Comparison of ENCODE assay signal across 2 cellular contexts in genomic region chr6:125014157-125014957, GRCh38.
TF ChIP-seq lines count a peak whose summit lies in the region.

No MANE protein-coding gene starts in this region.

TF ChIP-seq in Ishikawa, 13 proteins besides CTCF, POLR2A, EP300 and RAD21 (continued from another document):
- TF ChIP-seq, protein P1, sequence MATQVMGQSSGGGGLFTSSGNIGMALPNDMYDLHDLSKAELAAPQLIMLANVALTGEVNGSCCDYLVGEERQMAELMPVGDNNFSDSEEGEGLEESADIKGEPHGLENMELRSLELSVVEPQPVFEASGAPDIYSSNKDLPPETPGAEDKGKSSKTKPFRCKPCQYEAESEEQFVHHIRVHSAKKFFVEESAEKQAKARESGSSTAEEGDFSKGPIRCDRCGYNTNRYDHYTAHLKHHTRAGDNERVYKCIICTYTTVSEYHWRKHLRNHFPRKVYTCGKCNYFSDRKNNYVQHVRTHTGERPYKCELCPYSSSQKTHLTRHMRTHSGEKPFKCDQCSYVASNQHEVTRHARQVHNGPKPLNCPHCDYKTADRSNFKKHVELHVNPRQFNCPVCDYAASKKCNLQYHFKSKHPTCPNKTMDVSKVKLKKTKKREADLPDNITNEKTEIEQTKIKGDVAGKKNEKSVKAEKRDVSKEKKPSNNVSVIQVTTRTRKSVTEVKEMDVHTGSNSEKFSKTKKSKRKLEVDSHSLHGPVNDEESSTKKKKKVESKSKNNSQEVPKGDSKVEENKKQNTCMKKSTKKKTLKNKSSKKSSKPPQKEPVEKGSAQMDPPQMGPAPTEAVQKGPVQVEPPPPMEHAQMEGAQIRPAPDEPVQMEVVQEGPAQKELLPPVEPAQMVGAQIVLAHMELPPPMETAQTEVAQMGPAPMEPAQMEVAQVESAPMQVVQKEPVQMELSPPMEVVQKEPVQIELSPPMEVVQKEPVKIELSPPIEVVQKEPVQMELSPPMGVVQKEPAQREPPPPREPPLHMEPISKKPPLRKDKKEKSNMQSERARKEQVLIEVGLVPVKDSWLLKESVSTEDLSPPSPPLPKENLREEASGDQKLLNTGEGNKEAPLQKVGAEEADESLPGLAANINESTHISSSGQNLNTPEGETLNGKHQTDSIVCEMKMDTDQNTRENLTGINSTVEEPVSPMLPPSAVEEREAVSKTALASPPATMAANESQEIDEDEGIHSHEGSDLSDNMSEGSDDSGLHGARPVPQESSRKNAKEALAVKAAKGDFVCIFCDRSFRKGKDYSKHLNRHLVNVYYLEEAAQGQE (IDR thresholded peaks at IDR 0.05; ENCODE audit: low read depth), result no peak
- TF ChIP-seq TCF12 (IDR thresholded peaks at IDR 0.05; ENCODE audit: low read depth) (no peak), MAX (IDR thresholded peaks at IDR 0.05) (no peak)

TF ChIP-seq in K562, 482 proteins besides CTCF, POLR2A, EP300 and RAD21 (continued from another document and continues in another):
- TF ChIP-seq NFRKB (IDR thresholded peaks at IDR 0.05; ENCODE audit: low read depth), result peak; percentile 49; the same call in 1 of the 2 replicates
- 0 out of 2 replicates have a peak, but pooled peaks have one; percentile 73 for TF ChIP-seq NFXL1 (CRISPR knock-in tag; IDR thresholded peaks at IDR 0.05)
- TF ChIP-seq, protein P2, sequence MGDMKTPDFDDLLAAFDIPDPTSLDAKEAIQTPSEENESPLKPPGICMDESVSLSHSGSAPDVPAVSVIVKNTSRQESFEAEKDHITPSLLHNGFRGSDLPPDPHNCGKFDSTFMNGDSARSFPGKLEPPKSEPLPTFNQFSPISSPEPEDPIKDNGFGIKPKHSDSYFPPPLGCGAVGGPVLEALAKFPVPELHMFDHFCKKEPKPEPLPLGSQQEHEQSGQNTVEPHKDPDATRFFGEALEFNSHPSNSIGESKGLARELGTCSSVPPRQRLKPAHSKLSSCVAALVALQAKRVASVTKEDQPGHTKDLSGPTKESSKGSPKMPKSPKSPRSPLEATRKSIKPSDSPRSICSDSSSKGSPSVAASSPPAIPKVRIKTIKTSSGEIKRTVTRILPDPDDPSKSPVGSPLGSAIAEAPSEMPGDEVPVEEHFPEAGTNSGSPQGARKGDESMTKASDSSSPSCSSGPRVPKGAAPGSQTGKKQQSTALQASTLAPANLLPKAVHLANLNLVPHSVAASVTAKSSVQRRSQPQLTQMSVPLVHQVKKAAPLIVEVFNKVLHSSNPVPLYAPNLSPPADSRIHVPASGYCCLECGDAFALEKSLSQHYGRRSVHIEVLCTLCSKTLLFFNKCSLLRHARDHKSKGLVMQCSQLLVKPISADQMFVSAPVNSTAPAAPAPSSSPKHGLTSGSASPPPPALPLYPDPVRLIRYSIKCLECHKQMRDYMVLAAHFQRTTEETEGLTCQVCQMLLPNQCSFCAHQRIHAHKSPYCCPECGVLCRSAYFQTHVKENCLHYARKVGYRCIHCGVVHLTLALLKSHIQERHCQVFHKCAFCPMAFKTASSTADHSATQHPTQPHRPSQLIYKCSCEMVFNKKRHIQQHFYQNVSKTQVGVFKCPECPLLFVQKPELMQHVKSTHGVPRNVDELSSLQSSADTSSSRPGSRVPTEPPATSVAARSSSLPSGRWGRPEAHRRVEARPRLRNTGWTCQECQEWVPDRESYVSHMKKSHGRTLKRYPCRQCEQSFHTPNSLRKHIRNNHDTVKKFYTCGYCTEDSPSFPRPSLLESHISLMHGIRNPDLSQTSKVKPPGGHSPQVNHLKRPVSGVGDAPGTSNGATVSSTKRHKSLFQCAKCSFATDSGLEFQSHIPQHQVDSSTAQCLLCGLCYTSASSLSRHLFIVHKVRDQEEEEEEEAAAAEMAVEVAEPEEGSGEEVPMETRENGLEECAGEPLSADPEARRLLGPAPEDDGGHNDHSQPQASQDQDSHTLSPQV (IDR thresholded peaks at IDR 0.05), result peak; percentile 84
- no peak for TF ChIP-seq TCF15 (CRISPR knock-in tag; IDR thresholded peaks at IDR 0.05)
- TF ChIP-seq TFAM (CRISPR knock-in tag; conservative IDR thresholded peaks at IDR 0.05), result no peak
- peak; percentile 97 for TF ChIP-seq CEBPB (tag; IDR thresholded peaks at IDR 0.05)
- TF ChIP-seq SMAD4 (CRISPR knock-in tag; conservative IDR thresholded peaks at IDR 0.05), result 0 out of 2 replicates have a peak, but pooled peaks have one; percentile 53
- peak; percentile 58; the same call in 1 of the 2 replicates for TF ChIP-seq ARID1B (IDR thresholded peaks at IDR 0.05)
- no peak for TF ChIP-seq ZNF695 (CRISPR knock-in tag; IDR thresholded peaks at IDR 0.05)
- TF ChIP-seq DMBX1 (CRISPR knock-in tag; IDR thresholded peaks at IDR 0.05; ENCODE audit: borderline replicate concordance), result peak; percentile 56; the same call in 1 of the 2 replicates
- peak; percentile 44 for TF ChIP-seq MEIS2 (IDR thresholded peaks at IDR 0.05; ENCODE audit: partially characterized antibody)
- no peak; a peak in 1 of 4 replicates for TF ChIP-seq MAZ (CRISPR knock-in tag; conservative IDR thresholded peaks at IDR 0.05 in 1 of 2, IDR thresholded peaks at IDR 0.05 in 1 of 2)
- 0 out of 2 replicates have a peak, but pooled peaks have one; percentile 20 for TF ChIP-seq L3MBTL2 (IDR thresholded peaks at IDR 0.05)
- TF ChIP-seq BACH1 (tag; IDR thresholded peaks at IDR 0.05), result peak; percentile 88
- peak; percentile 98 for TF ChIP-seq ATF4 (CRISPR knock-in tag; IDR thresholded peaks at IDR 0.05)
- no peak for TF ChIP-seq SPI1 (IDR thresholded peaks at IDR 0.05; ENCODE audit: borderline replicate concordance, low read depth, low read length)
- TF ChIP-seq TARDBP (IDR thresholded peaks at IDR 0.05), result 0 out of 2 replicates have a peak, but pooled peaks have one; percentile 15
- TF ChIP-seq XRCC5 (IDR thresholded peaks at IDR 0.05; ENCODE audit: low read depth, low read length), result no peak
- TF ChIP-seq FOXK1 (CRISPR knock-in tag; IDR thresholded peaks at IDR 0.05; ENCODE audit: borderline replicate concordance), result no peak
- peak; percentile 42 for TF ChIP-seq HDAC3 (IDR thresholded peaks at IDR 0.05; ENCODE audit: borderline replicate concordance, partially characterized antibody)
- TF ChIP-seq FOXM1 (IDR thresholded peaks at IDR 0.05; ENCODE audit: low read depth), result peak; percentile 70; the same call in 1 of the 2 replicates
- TF ChIP-seq FOXM1 (CRISPR knock-in tag; IDR thresholded peaks at IDR 0.05; ENCODE audit: low read depth), result no peak
- TF ChIP-seq WHSC1 (IDR thresholded peaks at IDR 0.05; ENCODE audit: low read length), result no peak
- no peak for TF ChIP-seq HMBOX1 (IDR thresholded peaks at IDR 0.05)
- TF ChIP-seq ZNF445 (CRISPR knock-in tag; IDR thresholded peaks at IDR 0.05; ENCODE audit: low read depth), result no peak
- TF ChIP-seq NR2C1 (IDR thresholded peaks at IDR 0.05), result no peak
- TF ChIP-seq NR2C1 (tag; IDR thresholded peaks at IDR 0.05), result peak; percentile 53; the same call in 1 of the 2 replicates
- TF ChIP-seq FOXA3 (CRISPR knock-in tag; conservative IDR thresholded peaks at IDR 0.05 in 1 of 2, IDR thresholded peaks at IDR 0.05 in 1 of 2), result no peak
- TF ChIP-seq MEF2D (tag; conservative IDR thresholded peaks at IDR 0.05; ENCODE audit: low read depth), result no peak
- TF ChIP-seq, protein P3, sequence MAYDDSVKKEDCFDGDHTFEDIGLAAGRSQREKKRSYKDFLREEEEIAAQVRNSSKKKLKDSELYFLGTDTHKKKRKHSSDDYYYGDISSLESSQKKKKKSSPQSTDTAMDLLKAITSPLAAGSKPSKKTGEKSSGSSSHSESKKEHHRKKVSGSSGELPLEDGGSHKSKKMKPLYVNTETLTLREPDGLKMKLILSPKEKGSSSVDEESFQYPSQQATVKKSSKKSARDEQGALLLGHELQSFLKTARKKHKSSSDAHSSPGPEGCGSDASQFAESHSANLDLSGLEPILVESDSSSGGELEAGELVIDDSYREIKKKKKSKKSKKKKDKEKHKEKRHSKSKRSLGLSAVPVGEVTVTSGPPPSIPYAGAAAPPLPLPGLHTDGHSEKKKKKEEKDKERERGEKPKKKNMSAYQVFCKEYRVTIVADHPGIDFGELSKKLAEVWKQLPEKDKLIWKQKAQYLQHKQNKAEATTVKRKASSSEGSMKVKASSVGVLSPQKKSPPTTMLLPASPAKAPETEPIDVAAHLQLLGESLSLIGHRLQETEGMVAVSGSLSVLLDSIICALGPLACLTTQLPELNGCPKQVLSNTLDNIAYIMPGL (CRISPR knock-in tag; IDR thresholded peaks at IDR 0.05), result no peak
- TF ChIP-seq ZNF24 (IDR thresholded peaks at IDR 0.05), result peak; percentile 32; the same call in 1 of the 2 replicates
- TF ChIP-seq DPF2 (IDR thresholded peaks at IDR 0.05), result peak; percentile 58; the same call in 1 of the 2 replicates
- TF ChIP-seq EP400 (IDR thresholded peaks at IDR 0.05), result peak; percentile 64
- no peak for TF ChIP-seq ETV5 (CRISPR knock-in tag; IDR thresholded peaks at IDR 0.05; ENCODE audit: low read depth)
- TF ChIP-seq LEF1 (IDR thresholded peaks at IDR 0.05), result peak; percentile 46; the same call in 1 of the 2 replicates
- peak; percentile 38; the same call in 1 of the 2 replicates for TF ChIP-seq SMARCE1 (IDR thresholded peaks at IDR 0.05)
- peak; percentile 44 for TF ChIP-seq FOSL1 (tag; conservative IDR thresholded peaks at IDR 0.05)
- TF ChIP-seq ZNF583 (CRISPR knock-in tag; IDR thresholded peaks at IDR 0.05), result peak; percentile 33; the same call in 1 of the 2 replicates
- peak; percentile 67; the same call in 1 of the 2 replicates for TF ChIP-seq SMARCA4 (IDR thresholded peaks at IDR 0.05)
- peak; percentile 49 for TF ChIP-seq CXXC5 (CRISPR knock-in tag; IDR thresholded peaks at IDR 0.05)
- TF ChIP-seq KDM1A (IDR thresholded peaks at IDR 0.05), result peak in 1 of 2 experiments; percentile 50; a peak in 2 of 4 replicates
- no peak for TF ChIP-seq CREB5 (CRISPR knock-in tag; IDR thresholded peaks at IDR 0.05)
- TF ChIP-seq, protein P4, sequence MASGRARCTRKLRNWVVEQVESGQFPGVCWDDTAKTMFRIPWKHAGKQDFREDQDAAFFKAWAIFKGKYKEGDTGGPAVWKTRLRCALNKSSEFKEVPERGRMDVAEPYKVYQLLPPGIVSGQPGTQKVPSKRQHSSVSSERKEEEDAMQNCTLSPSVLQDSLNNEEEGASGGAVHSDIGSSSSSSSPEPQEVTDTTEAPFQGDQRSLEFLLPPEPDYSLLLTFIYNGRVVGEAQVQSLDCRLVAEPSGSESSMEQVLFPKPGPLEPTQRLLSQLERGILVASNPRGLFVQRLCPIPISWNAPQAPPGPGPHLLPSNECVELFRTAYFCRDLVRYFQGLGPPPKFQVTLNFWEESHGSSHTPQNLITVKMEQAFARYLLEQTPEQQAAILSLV (tag; IDR thresholded peaks at IDR 0.05), result peak; percentile 95
- peak; percentile 88 for TF ChIP-seq ZNF584 (CRISPR knock-in tag; IDR thresholded peaks at IDR 0.05; ENCODE audit: low read depth)
- no peak for TF ChIP-seq MTF1 (CRISPR knock-in tag; IDR thresholded peaks at IDR 0.05; ENCODE audit: borderline replicate concordance)
- peak; percentile 97 for TF ChIP-seq ZSCAN32 (CRISPR knock-in tag; IDR thresholded peaks at IDR 0.05)
- TF ChIP-seq, protein P5, sequence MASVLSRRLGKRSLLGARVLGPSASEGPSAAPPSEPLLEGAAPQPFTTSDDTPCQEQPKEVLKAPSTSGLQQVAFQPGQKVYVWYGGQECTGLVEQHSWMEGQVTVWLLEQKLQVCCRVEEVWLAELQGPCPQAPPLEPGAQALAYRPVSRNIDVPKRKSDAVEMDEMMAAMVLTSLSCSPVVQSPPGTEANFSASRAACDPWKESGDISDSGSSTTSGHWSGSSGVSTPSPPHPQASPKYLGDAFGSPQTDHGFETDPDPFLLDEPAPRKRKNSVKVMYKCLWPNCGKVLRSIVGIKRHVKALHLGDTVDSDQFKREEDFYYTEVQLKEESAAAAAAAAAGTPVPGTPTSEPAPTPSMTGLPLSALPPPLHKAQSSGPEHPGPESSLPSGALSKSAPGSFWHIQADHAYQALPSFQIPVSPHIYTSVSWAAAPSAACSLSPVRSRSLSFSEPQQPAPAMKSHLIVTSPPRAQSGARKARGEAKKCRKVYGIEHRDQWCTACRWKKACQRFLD (CRISPR knock-in tag; IDR thresholded peaks at IDR 0.05), result peak; percentile 72; the same call in 1 of the 2 replicates
- peak; percentile 93 for TF ChIP-seq ATF7 (IDR thresholded peaks at IDR 0.05)
- TF ChIP-seq ZNF140 (CRISPR knock-in tag; IDR thresholded peaks at IDR 0.05), result no peak
